ENCODE assay signal across 11 cellular contexts in the genomic region with DNA sequence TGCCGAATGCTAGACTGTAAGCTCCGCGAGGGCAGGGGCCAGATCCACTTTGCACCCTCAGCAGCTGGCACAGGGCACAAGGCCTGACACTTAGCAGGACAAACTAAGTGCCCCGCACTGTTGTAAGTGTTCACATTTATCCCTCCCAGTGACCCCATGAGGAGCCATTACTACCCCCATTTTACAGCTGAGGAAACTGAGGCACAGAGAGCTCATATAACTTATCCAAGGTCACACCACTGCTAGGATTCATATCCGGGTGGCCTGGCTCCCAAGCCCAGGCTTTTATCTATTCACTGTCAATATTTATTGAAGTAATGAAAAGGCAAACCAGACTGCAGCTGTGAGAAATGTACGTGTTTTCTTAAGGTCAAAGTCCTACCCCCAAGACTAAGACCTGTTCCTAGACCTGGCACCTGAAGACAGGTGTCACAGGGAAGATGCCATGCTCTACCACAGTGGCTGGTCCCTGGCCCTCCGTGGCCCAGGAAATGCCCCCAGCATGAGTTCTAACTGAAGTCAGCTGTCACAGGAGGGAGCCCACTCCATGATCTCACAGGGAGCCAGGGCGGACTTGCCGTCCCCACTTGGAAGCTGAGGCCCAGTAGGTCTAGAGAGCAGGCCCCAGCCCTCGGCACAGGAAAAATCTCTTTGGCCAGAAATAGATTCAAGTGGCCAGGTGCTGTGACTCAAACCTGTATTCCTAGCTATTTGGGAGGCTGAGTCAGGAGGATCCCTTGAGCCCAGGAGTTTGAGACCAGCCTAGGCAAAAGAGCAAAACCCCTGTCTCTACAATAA.
DNase-seq lines count a peak whose midpoint lies in the region; ATAC-seq and TF ChIP-seq lines count a peak whose summit lies in the region.
"Had no signal": no experiment of that assay in that cellular context is flagged by ENCODE, and none has a peak within 500 bp of the region (broad histone marks: within the 10 kb centered on the region; RNA-seq: fewer than 3 reads in every experiment).

No MANE protein-coding gene starts in this region.

- peak overlapping the region; percentile 86 for H2AFZ ChIP-seq in mammary epithelial cell (ENCODE audit: low read depth, low read length)

- dilution Hi-C loops in mammary epithelial cell (cut with HindIII; ENCODE audit: low sequenced_read_pairs), result no loop called here

- WGBS in mammary epithelial cell (ENCODE audit: low coverage, missing lambda C conversion rate), result 62% methylated on average over 10 of the region's 10 CpGs
- WGBS in mesendoderm (ENCODE audit: extremely low coverage, insufficient coverage, low lambda C conversion rate), result no CpG with 5 or more reads among the region's 10 CpGs
- WGBS in spleen, 5 donors, result 72 to 90% (median 83%) methylated on average over 8 to 10 of the region's 10 CpGs

- H3K18ac ChIP-seq in mesendoderm (ENCODE audit: low read length), result no peak overlapping the region

- no peak overlapping the region for H3K23ac ChIP-seq in mesendoderm (ENCODE audit: low read length)

- H3K4me2 ChIP-seq in mammary epithelial cell (ENCODE audit: insufficient read depth, low read depth, low read length) (peak overlapping the region; percentile 39), mesendoderm (ENCODE audit: low read length) (no peak overlapping the region)

- BruUV-seq in mammary epithelial cell (replicated peaks; lab: Mats Ljungman, UMichigan), result TSS peak; percentile 84

- H2BK5ac ChIP-seq in mesendoderm (ENCODE audit: low read length), result no peak overlapping the region

- H3K79me2 ChIP-seq in mammary epithelial cell (ENCODE audit: insufficient read depth, low read length) (no peaks in the 10 kb centered on the region), mesendoderm (ENCODE audit: control insufficient read depth, insufficient read depth, low read length) (no peaks in the 10 kb centered on the region)

- in situ Hi-C loops in mammary epithelial cell (cut with MboI; ENCODE audit: low sequenced_read_pairs in 2 of 2), result no loop called here

- no peaks in the 10 kb centered on the region for H3K27me3 ChIP-seq in mammary epithelial cell (ENCODE audit: insufficient read depth, low read length)
- no peaks in the 10 kb centered on the region for H3K27me3 ChIP-seq in mesendoderm (ENCODE audit: insufficient read depth, low read length, poor library complexity)
- no peaks in the 10 kb centered on the region for H3K27me3 ChIP-seq in spleen (replicated peaks in 1 of 7)
- H3K27me3 ChIP-seq in BE2C, result no peaks in the 10 kb centered on the region

- H3K9ac ChIP-seq in mammary epithelial cell (ENCODE audit: insufficient read depth, low read length) (peak overlapping the region; percentile 6), mesendoderm (ENCODE audit: low read length) (no peak overlapping the region)

- no peak overlapping the region for H3K4ac ChIP-seq in mesendoderm (ENCODE audit: low read depth, low read length)

- H3K9me3 ChIP-seq in mammary epithelial cell (replicated peaks; ENCODE audit: insufficient read depth, low read length), result no peaks in the 10 kb centered on the region
- H3K9me3 ChIP-seq in spleen, result no peaks in the 10 kb centered on the region
- no peaks in the 10 kb centered on the region for H3K9me3 ChIP-seq in BE2C

- H3K79me1 ChIP-seq in mesendoderm (ENCODE audit: low read length), result no peaks in the 10 kb centered on the region

- TF ChIP-seq POLR2A in spleen (IDR thresholded peaks at IDR 0.05), result no peak

- intact Hi-C loops in mammary epithelial cell (cut with micrococcal nuclease) (loop anchor here (1.0 kb wide), 2 partner anchors 11 to 32 kb away; no protein-coding TSS in a partner anchor), spleen (cut with DNase I; ENCODE audit: low total_unique reads) (no loop called here)

- no peaks in the 10 kb centered on the region for H3K36me3 ChIP-seq in mammary epithelial cell (ENCODE audit: insufficient read depth, low read length)
- no peaks in the 10 kb centered on the region for H3K36me3 ChIP-seq in mesendoderm (ENCODE audit: control insufficient read depth, insufficient read depth, low read length)
- no peaks in the 10 kb centered on the region for H3K36me3 ChIP-seq in spleen
- H3K36me3 ChIP-seq in BE2C, result no peaks in the 10 kb centered on the region

- no peak overlapping the region for H2AK5ac ChIP-seq in mesendoderm (ENCODE audit: low read length)

- ATAC-seq in esophagus mucosa, result no peak
- ATAC-seq: T-helper 17 cell had no signal

- DNase-seq in HT-29 (ENCODE audit: low spot score) (peak; percentile 63), mammary epithelial cell (no peak), mesendoderm (no peak), spleen (no peak), BE2C (no peak), COLO829 (ENCODE audit: low spot score) (no peak)
- DNase-seq in activated CD8-positive, alpha-beta memory T cell treated with anti-CD3 and anti-CD28 coated beads, Interleukin-2, amount 50 U/mL, for 4 hours, result no peak
- DNase-seq: effector CD4-positive, alpha-beta T cell; NCI-H82; T-helper 17 cell had no signal

- CTCF ChIA-PET in mammary epithelial cell (lab: Charles Lee; ENCODE audit: low non-redundant PET), result no interaction called here

- H3K4me1 ChIP-seq in mammary epithelial cell (ENCODE audit: insufficient read depth, low read length) (peaks cover 48% of the 10 kb centered on the region), mesendoderm (ENCODE audit: control insufficient read depth, low read depth, low read length) (no peaks in the 10 kb centered on the region), spleen (peaks cover 19 to 44% (median 30%) of the 10 kb centered on the region in 6 donors), BE2C (0 out of 2 replicates have a peak, but pooled peaks cover 4% of the 10 kb centered on the region)

- H2BK15ac ChIP-seq in mesendoderm (replicated peaks; ENCODE audit: low read depth), result no peak overlapping the region

- H3K56ac ChIP-seq in mesendoderm (ENCODE audit: low read length), result peak overlapping the region; percentile 58

- TF ChIP-seq CTCF in mammary epithelial cell (conservative IDR thresholded peaks at IDR 0.05 in 1 of 2, IDR thresholded peaks at IDR 0.05 in 1 of 2; ENCODE audit: extremely low read depth in 1 of 2, insufficient read depth in 1 of 2, low read depth in 1 of 2, low read length in 2 of 2) (no peak), spleen (IDR thresholded peaks at IDR 0.05 in 8 of 11, conservative IDR thresholded peaks at IDR 0.05 in 3 of 11) (no peak), BE2C (IDR thresholded peaks at IDR 0.05; ENCODE audit: low read depth, low read length) (no peak)

- H4K20me1 ChIP-seq in mammary epithelial cell (ENCODE audit: insufficient read depth, low read length), result no peaks in the 10 kb centered on the region

- peak overlapping the region; percentile 86 for H3K27ac ChIP-seq in mammary epithelial cell (ENCODE audit: insufficient read depth, low read depth, low read length)
- no peak overlapping the region for H3K27ac ChIP-seq in mesendoderm (ENCODE audit: low read depth, low read length)
- peak overlapping the region in 7 of 8 donors; percentile 58 to 91 (median 82) for H3K27ac ChIP-seq in spleen

- no peak overlapping the region for H4K5ac ChIP-seq in mesendoderm (ENCODE audit: low read length)

- no peak overlapping the region for H2BK120ac ChIP-seq in mesendoderm (ENCODE audit: low read depth, low read length)

- H3K4me3 ChIP-seq in mammary epithelial cell (replicated peaks in 1 of 3; ENCODE audit: insufficient read depth in 1 of 3, low read depth in 2 of 3, low read length in 3 of 3) (no peak overlapping the region), mesendoderm (ENCODE audit: low read length) (no peak overlapping the region), spleen (no peak overlapping the region), BE2C (ENCODE audit: low read depth, low read length) (no peak overlapping the region)

- no peak overlapping the region for H4K8ac ChIP-seq in mesendoderm (ENCODE audit: low read depth, low read length)
